Comparison of ENCODE assay signal across 8 cellular contexts in the genomic region with DNA sequence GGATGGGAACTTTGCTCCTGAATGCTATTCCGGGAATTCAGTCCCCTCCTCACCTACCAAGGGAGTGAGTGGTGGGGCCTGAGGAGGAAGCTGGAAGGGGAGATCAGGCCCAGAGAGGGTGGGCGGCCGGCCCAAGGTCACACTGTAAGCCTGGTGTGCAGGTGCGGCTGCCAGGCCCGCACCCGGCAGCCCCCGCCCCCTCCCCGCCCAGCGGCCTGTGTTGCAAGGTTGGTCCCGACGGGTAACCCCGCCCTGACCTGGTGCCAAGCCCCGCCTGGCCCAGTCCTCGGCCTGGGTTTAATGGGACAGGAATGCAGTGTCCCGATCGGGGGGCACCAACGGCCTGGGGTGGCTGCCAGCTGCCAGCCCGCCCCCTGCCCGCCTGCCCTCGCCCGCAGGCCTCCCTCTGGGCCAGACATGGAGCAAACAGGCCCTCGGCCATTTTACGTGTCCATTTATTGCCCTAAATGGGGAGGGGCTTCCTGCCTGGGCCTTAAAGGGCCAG. TPM values are rescaled to one million over a fixed set of nuclear protein-coding genes. Genes with fewer than 3 reads are reported as not detected.
A peak's percentile ranks its signal among the peaks of the same experiment; 100 is the strongest.
DNase-seq lines count a peak whose midpoint lies in the region; ATAC-seq and TF ChIP-seq lines count a peak whose summit lies in the region.

No MANE protein-coding gene starts in this region.

- H3K4me3 ChIP-seq in Caco-2 (ENCODE audit: low read depth, low read length) (no peak overlapping the region), OCI-LY7 (ENCODE audit: low read depth, low read length, poor library complexity, severe bottlenecking) (peak overlapping the region; percentile 98), epithelial cell of proximal tubule (ENCODE audit: low read depth, low read length) (peak overlapping the region; percentile 56)

- DNase-seq in Caco-2 (no peak), OCI-LY7 (ENCODE audit: low spot score) (peak; percentile 46), epithelial cell of proximal tubule (ENCODE audit: low read depth) (no peak), posterior vena cava (ENCODE audit: low spot score) (peak; percentile 93), HPDE6-E6E7 (ENCODE audit: extremely low spot score) (no peak)
- DNase-seq in NK-92 treated with Interleukin-12 subunit alpha and Interleukin-12 subunit beta, amount 100 ng/mL, for 24 hours (lab: John Stamatoyannopoulos, UW): no peak

- ATAC-seq in GM19467 (IDR thresholded peaks at IDR 0.05; ENCODE audit: unreplicated experiment) (no peak), GM18511 (IDR thresholded peaks at IDR 0.05; ENCODE audit: unreplicated experiment) (no peak)

- H2AFZ ChIP-seq in OCI-LY7 (ENCODE audit: low read length): no peak overlapping the region

- H3K27ac Mint-ChIP-seq in Caco-2 (ENCODE audit: unreplicated experiment): no peak overlapping the region

- H3K79me2 ChIP-seq in OCI-LY7 (ENCODE audit: insufficient read depth, low read depth, low read length): peaks cover 87% of the 10 kb centered on the region

- BruUV-seq in Caco-2 (replicated peaks; lab: Mats Ljungman, UMichigan) (no TSS peak), OCI-LY7 (replicated peaks; lab: Mats Ljungman, UMichigan) (no TSS peak)

- H3K4me1 ChIP-seq in Caco-2: peaks cover 47% of the 10 kb centered on the region
- peaks cover 46% of the 10 kb centered on the region for H3K4me1 ChIP-seq in OCI-LY7 (ENCODE audit: insufficient read depth, low read length, poor library complexity, severe bottlenecking)

- peak overlapping the region; percentile 9 for H3K4me3 Mint-ChIP-seq in Caco-2 (ENCODE audit: unreplicated experiment)

- H3K9me2 ChIP-seq in OCI-LY7 (ENCODE audit: insufficient read depth, low read length): no peaks in the 10 kb centered on the region

- peaks cover 34% of the 10 kb centered on the region for H4K20me1 ChIP-seq in OCI-LY7 (ENCODE audit: insufficient read depth, low read length)

- TF ChIP-seq CTCF in Caco-2 (IDR thresholded peaks at IDR 0.05; ENCODE audit: insufficient read depth in 1 of 2, low read depth in 1 of 2, low read length in 1 of 2, severe bottlenecking in 1 of 2, unreplicated experiment in 1 of 2): no peak
- no peak for TF ChIP-seq CTCF in OCI-LY7 (conservative IDR thresholded peaks at IDR 0.05; ENCODE audit: low read length)
- no peak for TF ChIP-seq CTCF in epithelial cell of proximal tubule (conservative IDR thresholded peaks at IDR 0.05; ENCODE audit: low read depth, low read length)

- H3K27me3 Mint-ChIP-seq in Caco-2 (ENCODE audit: insufficient read depth, unreplicated experiment): no peaks in the 10 kb centered on the region

- H3K4me1 Mint-ChIP-seq in Caco-2 (ENCODE audit: low read depth, unreplicated experiment): no peaks in the 10 kb centered on the region

- intact Hi-C loops in Caco-2 (cut with micrococcal nuclease; ENCODE audit: unreplicated experiment): loop anchor here (10.0 kb wide), 1 partner anchor 76 kb away; a partner anchor contains a TSS
- intact Hi-C loops in OCI-LY7 (cut with micrococcal nuclease; ENCODE audit: unreplicated experiment): loop anchor here (5.0 kb wide), 1 partner anchor 121 kb away; a partner anchor contains a TSS
- intact Hi-C loops in posterior vena cava (cut with DNase I): no loop called here

- no peaks in the 10 kb centered on the region for H3K27me3 ChIP-seq in Caco-2 (replicated peaks; ENCODE audit: control insufficient read depth, insufficient read depth, low read length)

- CTCF ChIA-PET in Caco-2 (lab: Charles Lee): no interaction called here
- CTCF ChIA-PET in OCI-LY7 (lab: Charles Lee; ENCODE audit: unreplicated experiment): no interaction called here

- no peaks in the 10 kb centered on the region for H3K9me3 Mint-ChIP-seq in Caco-2 (ENCODE audit: unreplicated experiment)

- H3K4me2 ChIP-seq in OCI-LY7 (ENCODE audit: low read length): peak overlapping the region; percentile 73

- H3K36me3 Mint-ChIP-seq in Caco-2 (ENCODE audit: insufficient read depth, unreplicated experiment): peaks cover 57% of the 10 kb centered on the region

- H3K9me3 ChIP-seq in Caco-2 (no peaks in the 10 kb centered on the region), OCI-LY7 (ENCODE audit: low read length) (no peaks in the 10 kb centered on the region)

- H3K36me3 ChIP-seq in Caco-2 (ENCODE audit: control insufficient read depth, insufficient read depth, low read length) (no peaks in the 10 kb centered on the region; the same call in none of the 2 replicates), OCI-LY7 (ENCODE audit: insufficient read depth, low read length) (peaks cover 63% of the 10 kb centered on the region)

- H3K27ac ChIP-seq in OCI-LY7 (ENCODE audit: low read depth, low read length, poor library complexity, severe bottlenecking): peak overlapping the region; percentile 37

- POLR2A ChIA-PET in Caco-2 (lab: Charles Lee) (no interaction called here), OCI-LY7 (lab: Charles Lee) (interaction anchor here (0.6 kb wide), 1 partner anchor 719 kb away, joined by 3 read pairs; no protein-coding TSS in a partner anchor)

RNA-seq across cellular contexts. Expression of a gene that starts 5.5 kb away (rescaled TPM):
- total RNA-seq in Caco-2 (2022) (11.9 and 14.7 TPM in 2 replicates), OCI-LY7 (2022) (29.3 and 31.2 TPM in 2 replicates), epithelial cell of proximal tubule (22.1 and 28.1 TPM in 2 replicates), posterior vena cava (10 to 100 TPM; 41.8 to 50.6 TPM)
- 13.1 and 17.2 TPM in 2 replicates for total RNA-seq in OCI-LY7 (2014; rRNA removed; shearing (Covaris generic))

RNA-seq across cellular contexts. Expression of a gene that starts 53.7 kb away (rescaled TPM):
- total RNA-seq in Caco-2 (2022) (43.3 and 45.7 TPM in 2 replicates), OCI-LY7 (2022) (34.4 and 35.0 TPM in 2 replicates), epithelial cell of proximal tubule (26.7 and 31.5 TPM in 2 replicates), posterior vena cava (10 to 100 TPM; 14.4 to 16.1 TPM)
- total RNA-seq in OCI-LY7 (2014; rRNA removed; shearing (Covaris generic)): 25.3 and 31.5 TPM in 2 replicates

Comparison
In these comparisons a context has a peak if more than half of its experiments do, and no peak if none do; other contexts are left out.
1. DNase-seq: peak in OCI-LY7 (single experiment) and posterior vena cava (single experiment); none in Caco-2 (0 of 2), epithelial cell of proximal tubule (single experiment), NK-92 treated with Interleukin-12 subunit alpha and Interleukin-12 subunit beta, amount 100 ng/mL, for 24 hours (single experiment) and HPDE6-E6E7 (single experiment).
2. intact Hi-C loops: an anchor here in Caco-2 (10.0 kb wide) and OCI-LY7 (5.0 kb wide); none called in posterior vena cava.